In the genomic region with DNA sequence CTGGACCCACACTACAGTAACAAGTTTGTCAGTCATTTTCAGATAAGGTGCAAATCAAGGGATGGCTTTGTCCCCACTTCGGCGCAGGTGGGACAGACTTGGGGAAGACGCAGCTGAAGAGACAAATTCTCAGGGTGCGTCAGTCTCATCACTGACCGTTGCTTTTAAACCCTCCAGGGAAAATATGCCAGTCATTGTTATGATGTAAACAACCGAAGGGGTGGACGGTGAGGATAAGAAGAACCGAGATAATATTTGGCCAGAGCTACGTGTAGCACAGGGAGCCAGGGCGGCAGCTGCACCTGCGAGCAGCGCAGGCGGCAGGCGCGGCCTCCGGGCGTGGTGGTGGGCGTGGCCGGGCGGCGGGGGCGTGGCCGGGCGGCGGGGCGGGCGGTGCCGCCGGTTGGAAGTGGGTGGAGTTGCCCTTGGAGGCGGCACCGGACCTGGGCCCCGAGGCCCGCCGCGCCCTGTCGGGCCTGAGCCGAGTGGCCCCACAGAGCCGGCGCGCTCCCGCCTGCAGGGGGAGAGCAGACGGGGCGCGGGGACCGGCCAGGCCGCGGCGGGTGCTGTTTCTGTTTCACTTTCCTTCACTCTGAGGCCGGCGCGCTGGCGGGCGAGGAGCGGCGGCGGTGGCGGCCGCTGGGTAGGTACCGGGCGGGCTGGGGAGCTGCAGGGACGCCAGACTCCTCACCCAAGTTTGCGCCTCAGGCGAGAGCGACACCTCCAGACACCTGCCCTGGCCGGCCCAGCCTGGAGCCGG, we compare ENCODE assay signal across 8 cellular contexts. TPM values are rescaled to one million over a fixed set of nuclear protein-coding genes. Genes with fewer than 3 reads are reported as not detected.
DNase-seq lines count a peak whose midpoint lies in the region; ATAC-seq lines count a peak whose summit lies in the region.

A gene (plus strand): TSS at position 470 of the 760 bp plus-strand sequence. CDS start 2,209 bp downstream, outside the sequence.

- H3K9me3 ChIP-seq in NT2/D1 (ENCODE audit: insufficient read depth, low read length), result no peaks in the 10 kb centered on the region

- peaks cover 11% of the 10 kb centered on the region for H3K36me3 ChIP-seq in NT2/D1 (ENCODE audit: insufficient read depth, insufficient read length, low read length)

- H3K4me3 ChIP-seq in NT2/D1 (ENCODE audit: insufficient read length, low read depth), result peak within 1 kb of the TSS; percentile 62

- peak within 1 kb of the TSS; percentile 79 for H3K9ac ChIP-seq in NT2/D1 (ENCODE audit: insufficient read length, low read depth)

- peaks cover 45% of the 10 kb centered on the region for H3K27me3 ChIP-seq in NT2/D1 (ENCODE audit: insufficient read depth, insufficient read length)

- in situ Hi-C loops in Caki2 (cut with HindIII; ENCODE audit: low pct_unique_long_range_greater_than_20kb, low sequenced_read_pairs), result no loop called here
- in situ Hi-C loops in endometrial microvascular endothelial cells (cut with HindIII; ENCODE audit: inconsistent ontology term, low pct_unique_long_range_greater_than_20kb, low sequenced_read_pairs), result no loop called here

- DNase-seq in Caki2 (ENCODE audit: low read depth) (peak; percentile 88), HPDE6-E6E7 (ENCODE audit: extremely low spot score) (peak; percentile 96), NT2/D1 (ENCODE audit: low read depth, low spot score) (peak; percentile 60), midbrain (lab: John Stamatoyannopoulos, UW) (peak; percentile 90)
- peak; percentile 91 for DNase-seq in activated CD8-positive, alpha-beta memory T cell treated with anti-CD3 and anti-CD28 coated beads, Interleukin-2, amount 50 U/mL, for 4 hours
- peak; percentile 88 to 89 for DNase-seq in stimulated activated CD8-positive, alpha-beta memory T cell treated with anti-CD3 and anti-CD28 coated beads, Interleukin-15, amount 100 ng/mL, for 48 hours (ENCODE audit: low read depth in 2 of 2)

- ATAC-seq in GM19467 (IDR thresholded peaks at IDR 0.05; ENCODE audit: unreplicated experiment), result peak; percentile 98

- H3K4me1 ChIP-seq in NT2/D1 (ENCODE audit: insufficient read depth, insufficient read length), result no peaks in the 10 kb centered on the region

RNA-seq across cellular contexts. Expression of the gene that starts here (rescaled TPM):
- total RNA-seq in Caki2 (2014; rRNA removed; shearing (Covaris generic); ENCODE audit: low replicate concordance), result 36.7 and 36.8 TPM in 2 replicates
- total RNA-seq in endometrial microvascular endothelial cells (ENCODE audit: inconsistent ontology term), result 42.0 TPM

Comparison
In these comparisons a context has a peak if more than half of its experiments do, and no peak if none do; other contexts are left out.
1. Peak in every context shown above with its lines: DNase-seq, ATAC-seq and H3K4me3 ChIP-seq.